2 cellular contexts compared by ENCODE assay signal in the genomic region with DNA sequence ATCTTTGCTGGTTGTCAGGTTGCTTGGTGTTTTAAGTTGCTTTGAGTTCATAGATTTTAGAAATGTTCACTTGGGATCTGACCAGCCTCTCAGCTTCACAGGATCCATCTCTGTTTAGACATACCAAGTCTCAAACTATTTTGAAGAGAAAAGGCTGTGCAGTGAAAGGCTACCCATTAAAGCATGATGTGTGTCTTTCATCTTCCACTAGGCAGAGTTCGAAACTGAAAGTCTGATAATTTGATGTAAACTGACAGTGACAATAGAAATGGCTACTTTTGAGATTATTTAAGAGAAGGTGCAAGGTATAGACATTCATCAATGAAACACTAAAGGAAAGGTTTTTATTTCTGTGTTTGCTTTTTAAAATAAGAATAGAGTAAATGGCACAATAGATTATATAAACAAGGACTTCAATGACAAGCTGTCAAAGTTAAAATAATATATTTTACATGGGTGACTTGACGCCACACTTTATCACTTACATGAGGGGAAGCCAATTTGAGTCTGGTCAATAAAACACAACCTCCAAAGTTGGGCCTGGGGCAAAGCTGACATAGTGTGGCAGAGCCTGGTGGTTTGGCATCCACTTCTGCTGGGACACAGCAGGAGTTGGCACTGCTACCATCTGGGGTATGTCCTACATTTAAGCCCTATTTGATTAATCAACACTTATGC.
TF ChIP-seq lines count a peak whose summit lies in the region.

No MANE protein-coding gene starts in this region.

TF ChIP-seq in SK-N-SH, 30 proteins besides CTCF, POLR2A, EP300 and RAD21 (continued from another document):
- TF ChIP-seq SIN3A (IDR thresholded peaks at IDR 0.05; ENCODE audit: borderline replicate concordance, low read depth, low read length): no peak
- TF ChIP-seq RFX5 (IDR thresholded peaks at IDR 0.05; ENCODE audit: low read length): no peak
- no peak for TF ChIP-seq FOXJ3 (CRISPR knock-in tag; IDR thresholded peaks at IDR 0.05)
- TF ChIP-seq FOSL2 (IDR thresholded peaks at IDR 0.05; ENCODE audit: borderline replicate concordance, low read depth): no peak
- no peak for TF ChIP-seq TAF1 (IDR thresholded peaks at IDR 0.05; ENCODE audit: borderline replicate concordance, low read depth, low read length)
TF ChIP-seq in SK-N-SH: peak in this region for 0.

TF ChIP-seq in SK-N-SH treated with all-trans-retinoic acid at 6 μM for 48 hours, 23 proteins besides CTCF, POLR2A, EP300 and RAD21:
- TF ChIP-seq, protein P1, sequence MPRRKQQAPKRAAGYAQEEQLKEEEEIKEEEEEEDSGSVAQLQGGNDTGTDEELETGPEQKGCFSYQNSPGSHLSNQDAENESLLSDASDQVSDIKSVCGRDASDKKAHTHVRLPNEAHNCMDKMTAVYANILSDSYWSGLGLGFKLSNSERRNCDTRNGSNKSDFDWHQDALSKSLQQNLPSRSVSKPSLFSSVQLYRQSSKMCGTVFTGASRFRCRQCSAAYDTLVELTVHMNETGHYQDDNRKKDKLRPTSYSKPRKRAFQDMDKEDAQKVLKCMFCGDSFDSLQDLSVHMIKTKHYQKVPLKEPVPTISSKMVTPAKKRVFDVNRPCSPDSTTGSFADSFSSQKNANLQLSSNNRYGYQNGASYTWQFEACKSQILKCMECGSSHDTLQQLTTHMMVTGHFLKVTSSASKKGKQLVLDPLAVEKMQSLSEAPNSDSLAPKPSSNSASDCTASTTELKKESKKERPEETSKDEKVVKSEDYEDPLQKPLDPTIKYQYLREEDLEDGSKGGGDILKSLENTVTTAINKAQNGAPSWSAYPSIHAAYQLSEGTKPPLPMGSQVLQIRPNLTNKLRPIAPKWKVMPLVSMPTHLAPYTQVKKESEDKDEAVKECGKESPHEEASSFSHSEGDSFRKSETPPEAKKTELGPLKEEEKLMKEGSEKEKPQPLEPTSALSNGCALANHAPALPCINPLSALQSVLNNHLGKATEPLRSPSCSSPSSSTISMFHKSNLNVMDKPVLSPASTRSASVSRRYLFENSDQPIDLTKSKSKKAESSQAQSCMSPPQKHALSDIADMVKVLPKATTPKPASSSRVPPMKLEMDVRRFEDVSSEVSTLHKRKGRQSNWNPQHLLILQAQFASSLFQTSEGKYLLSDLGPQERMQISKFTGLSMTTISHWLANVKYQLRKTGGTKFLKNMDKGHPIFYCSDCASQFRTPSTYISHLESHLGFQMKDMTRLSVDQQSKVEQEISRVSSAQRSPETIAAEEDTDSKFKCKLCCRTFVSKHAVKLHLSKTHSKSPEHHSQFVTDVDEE (CRISPR knock-in tag; IDR thresholded peaks at IDR 0.05): no peak
- TF ChIP-seq BACH2 (CRISPR knock-in tag; IDR thresholded peaks at IDR 0.05; ENCODE audit: borderline replicate concordance): no peak
- TF ChIP-seq ESRRG (CRISPR knock-in tag; IDR thresholded peaks at IDR 0.05): no peak
- TF ChIP-seq PPARA (CRISPR knock-in tag; IDR thresholded peaks at IDR 0.05; ENCODE audit: borderline replicate concordance): no peak
- no peak for TF ChIP-seq ZC3H10 (CRISPR knock-in tag; IDR thresholded peaks at IDR 0.05)
- TF ChIP-seq ARNTL (CRISPR knock-in tag; IDR thresholded peaks at IDR 0.05; ENCODE audit: borderline replicate concordance, low read depth): no peak
- no peak for TF ChIP-seq CREB5 (CRISPR knock-in tag; IDR thresholded peaks at IDR 0.05; ENCODE audit: low read depth)
- TF ChIP-seq OSR1 (CRISPR knock-in tag; IDR thresholded peaks at IDR 0.05): no peak
- TF ChIP-seq ZFP30 (CRISPR knock-in tag; IDR thresholded peaks at IDR 0.05): no peak
- TF ChIP-seq ZFP3 (CRISPR knock-in tag; IDR thresholded peaks at IDR 0.05): no peak
- no peak for TF ChIP-seq ZNF8 (CRISPR knock-in tag; IDR thresholded peaks at IDR 0.05)
- no peak for TF ChIP-seq GLIS3 (CRISPR knock-in tag; IDR thresholded peaks at IDR 0.05)
- no peak for TF ChIP-seq TOX (CRISPR knock-in tag; IDR thresholded peaks at IDR 0.05; ENCODE audit: borderline replicate concordance)
TF ChIP-seq in SK-N-SH treated with all-trans-retinoic acid at 6 μM for 48 hours: peak in this region for 0.
